In the genomic region with DNA sequence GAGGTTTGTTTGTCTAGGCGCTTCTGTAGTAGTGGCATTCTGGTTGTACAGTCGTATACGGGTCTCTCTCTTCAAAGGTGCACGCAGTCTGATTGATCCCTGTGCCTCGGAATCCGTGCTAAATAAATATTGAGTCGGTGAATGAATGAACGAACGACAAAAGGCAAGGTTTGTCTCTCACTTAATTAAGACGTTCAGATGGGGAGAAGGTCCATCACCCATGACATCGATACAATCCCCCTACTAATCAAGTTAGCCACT, we compare ENCODE assay signal across 8 cellular contexts. TPM values are rescaled to one million over a fixed set of nuclear protein-coding genes. Genes with fewer than 3 reads are reported as not detected.
DNase-seq lines count a peak whose midpoint lies in the region; ATAC-seq, FAIRE-seq and TF ChIP-seq lines count a peak whose summit lies in the region.

No MANE protein-coding gene starts in this region.

- no peak for FAIRE-seq in keratinocyte (lab: Jason Lieb, UNC)

- no peaks in the 10 kb centered on the region for H3K9me1 ChIP-seq in keratinocyte (ENCODE audit: control insufficient read depth, extremely low read depth, insufficient read depth, low read length)

- dilution Hi-C loops in keratinocyte (cut with MboI; ENCODE audit: extremely low pct_ligation_motif_present, low sequenced_read_pairs) = no loop called here

- TF ChIP-seq POLR2A in tibial nerve (IDR thresholded peaks at IDR 0.05) = no peak

- peak overlapping the region; percentile 82 for H3K4me2 ChIP-seq in keratinocyte (ENCODE audit: control insufficient read depth, extremely low read depth, insufficient read depth, low read depth, low read length)

- no peak for ATAC-seq in CD8-positive, alpha-beta T cell
- no peak for ATAC-seq in activated CD8-positive, alpha-beta T cell treated with anti-CD3 and anti-CD28 coated beads for 36 hours

- TF ChIP-seq CTCF in CD8-positive, alpha-beta T cell (IDR thresholded peaks at IDR 0.05) = no peak
- TF ChIP-seq CTCF in HEK293 (tag by site-specific recombination; IDR thresholded peaks at IDR 0.05) (no peak), keratinocyte (optimal IDR thresholded peaks at IDR 0.05 in 1 of 3, IDR thresholded peaks at IDR 0.05 in 1 of 3, conservative IDR thresholded peaks at IDR 0.05 in 1 of 3; ENCODE audit: extremely low read depth in 1 of 3, insufficient read depth in 2 of 3, low read length in 3 of 3) (no peak), tibial nerve (IDR thresholded peaks at IDR 0.05) (no peak)
- TF ChIP-seq CTCF in activated CD8-positive, alpha-beta T cell treated with anti-CD3 and anti-CD28 coated beads for 36 hours (IDR thresholded peaks at IDR 0.05) = no peak

- peaks cover 29% of the 10 kb centered on the region for H3K4me1 ChIP-seq in CD8-positive, alpha-beta T cell (ENCODE audit: insufficient read depth, low read length)
- 0 out of 2 replicates have a peak, but pooled peaks cover 2% of the 10 kb centered on the region for H3K4me1 ChIP-seq in HEK293 (ENCODE audit: control insufficient read depth, insufficient read depth, low read length)
- H3K4me1 ChIP-seq in keratinocyte (ENCODE audit: control insufficient read depth, extremely low read depth, insufficient read depth, low read length) = peaks cover 27% of the 10 kb centered on the region
- H3K4me1 ChIP-seq in tibial nerve = peaks cover 0 to 36% (median 15%) of the 10 kb centered on the region in 4 donors

- TF ChIP-seq EP300 in tibial nerve (IDR thresholded peaks at IDR 0.05) = no peak

- no peaks in the 10 kb centered on the region for H3K36me3 ChIP-seq in CD8-positive, alpha-beta T cell (ENCODE audit: insufficient read depth, low read length)
- H3K36me3 ChIP-seq in HEK293 (ENCODE audit: control insufficient read depth in 2 of 2, insufficient read depth in 1 of 2, low read length in 2 of 2) = no peaks in the 10 kb centered on the region
- no peaks in the 10 kb centered on the region for H3K36me3 ChIP-seq in keratinocyte (ENCODE audit: control insufficient read depth in 2 of 2, extremely low read depth in 1 of 2, insufficient read depth in 2 of 2, low read length in 2 of 2)
- H3K36me3 ChIP-seq in tibial nerve = no peaks in the 10 kb centered on the region

- H3K27ac ChIP-seq in CD8-positive, alpha-beta T cell (ENCODE audit: low read depth, low read length) = peak overlapping the region; percentile 81
- H3K27ac ChIP-seq in HEK293 (ENCODE audit: extremely low read depth, low read depth, low read length) (no peak overlapping the region), keratinocyte (ENCODE audit: control insufficient read depth, insufficient read depth, low read length) (peak overlapping the region; percentile 35), tibial nerve (peak overlapping the region; percentile 26 to 100 (median 100))

- peaks cover 32% of the 10 kb centered on the region for H3K4me1 Mint-ChIP-seq in CD8-positive, alpha-beta T cell (ENCODE audit: low read depth)
- peaks cover 37% of the 10 kb centered on the region for H3K4me1 Mint-ChIP-seq in activated CD8-positive, alpha-beta T cell treated with anti-CD3 and anti-CD28 coated beads for 36 hours (ENCODE audit: low read depth)

- H3K27me3 ChIP-seq in CD8-positive, alpha-beta T cell (ENCODE audit: insufficient read depth, low read length) = no peaks in the 10 kb centered on the region
- H3K27me3 ChIP-seq in keratinocyte (ENCODE audit: control insufficient read depth, extremely low read depth, insufficient read depth, low read length) = no peaks in the 10 kb centered on the region
- H3K27me3 ChIP-seq in tibial nerve = no peaks in the 10 kb centered on the region

- peak overlapping the region; percentile 94 for H3K27ac Mint-ChIP-seq in CD8-positive, alpha-beta T cell
- H3K27ac Mint-ChIP-seq in activated CD8-positive, alpha-beta T cell treated with anti-CD3 and anti-CD28 coated beads for 36 hours = peak overlapping the region; percentile 88

- peak in 1 of 7 experiments; percentile 11 for DNase-seq in CD8-positive, alpha-beta T cell
- peak; percentile 27 for DNase-seq in activated CD8-positive, alpha-beta T cell treated with anti-CD3 and anti-CD28 coated beads for 36 hours
- DNase-seq in keratinocyte (ENCODE audit: low read depth, low spot score) = no peak
- DNase-seq in tibial nerve (ENCODE audit: low spot score in 2 of 2) = no peak
- DNase-seq in inferior parietal cortex (ENCODE audit: extremely low spot score) = no peak
- DNase-seq in HUDEP-2 (lab: John Stamatoyannopoulos, UW; ENCODE audit: unreplicated experiment in 76 of 76) = no peak
- DNase-seq in stimulated activated naive CD4-positive, alpha-beta T cell treated with Interleukin-2 at 50 U/mL for 16 hours (lab: John Stamatoyannopoulos, UW) = no peak

- H3K9me3 Mint-ChIP-seq in CD8-positive, alpha-beta T cell = no peaks in the 10 kb centered on the region
- no peaks in the 10 kb centered on the region for H3K9me3 Mint-ChIP-seq in activated CD8-positive, alpha-beta T cell treated with anti-CD3 and anti-CD28 coated beads for 36 hours

- CTCF ChIA-PET in CD8-positive, alpha-beta T cell (lab: Charles Lee) = no interaction called here
- CTCF ChIA-PET in HEK293 (lab: Yijun Ruan, JAX) = no interaction called here
- CTCF ChIA-PET in activated CD8-positive, alpha-beta T cell treated with anti-CD3 and anti-CD28 coated beads for 36 hours (lab: Charles Lee) = no interaction called here

- H2AFZ ChIP-seq in keratinocyte (ENCODE audit: control insufficient read depth, low read length) = peak overlapping the region; percentile 72

- WGBS in tibial nerve, 2 donors = 1 to 2% methylated on average over 11 of the region's 11 CpGs

- peak overlapping the region; percentile 89 for H3K4me3 Mint-ChIP-seq in CD8-positive, alpha-beta T cell
- H3K4me3 Mint-ChIP-seq in activated CD8-positive, alpha-beta T cell treated with anti-CD3 and anti-CD28 coated beads for 36 hours = peak overlapping the region; percentile 80

- H3K9ac ChIP-seq in keratinocyte (ENCODE audit: control insufficient read depth, extremely low read depth, insufficient read depth, low read length) = peak overlapping the region; percentile 91

- intact Hi-C loops in CD8-positive, alpha-beta T cell (cut with DNase I, micrococcal nuclease) = loop anchor here (2.0 to 10.0 kb wide), 8 partner anchors 17 to 1668 kb away; partner anchors contain the start of genes ERGIC1 (in 1 of the 2), FBXW11 (in 1 of the 2), NPM1 (in 1 of the 2) and UBTD2 (in 1 of the 2)
- intact Hi-C loops in activated CD8-positive, alpha-beta T cell treated with anti-CD3 and anti-CD28 coated beads for 36 hours (cut with micrococcal nuclease) = loop anchor here (5.0 kb wide), 1 partner anchor 87 kb away; the partner anchor contains the start of gene BNIP1

- H3K9me3 ChIP-seq in CD8-positive, alpha-beta T cell (ENCODE audit: low read length) = no peaks in the 10 kb centered on the region
- H3K9me3 ChIP-seq in HEK293 (ENCODE audit: control insufficient read depth, insufficient read depth, low read depth, low read length) = no peaks in the 10 kb centered on the region
- H3K9me3 ChIP-seq in keratinocyte (ENCODE audit: control insufficient read depth, low read depth, low read length) = no peaks in the 10 kb centered on the region
- no peaks in the 10 kb centered on the region for H3K9me3 ChIP-seq in tibial nerve

- H4K20me1 ChIP-seq in keratinocyte (ENCODE audit: control insufficient read depth, extremely low read depth, insufficient read depth, low read length) = no peaks in the 10 kb centered on the region

- H3K27me3 Mint-ChIP-seq in CD8-positive, alpha-beta T cell (ENCODE audit: low read depth) = peaks cover 5% of the 10 kb centered on the region
- H3K27me3 Mint-ChIP-seq in activated CD8-positive, alpha-beta T cell treated with anti-CD3 and anti-CD28 coated beads for 36 hours = no peaks in the 10 kb centered on the region

- peaks cover 3% of the 10 kb centered on the region for H3K79me2 ChIP-seq in keratinocyte (ENCODE audit: control insufficient read depth, insufficient read depth, low read length)

- H3K4me3 ChIP-seq in CD8-positive, alpha-beta T cell (ENCODE audit: low read depth, low read length) = peak overlapping the region; percentile 99
- H3K4me3 ChIP-seq in HEK293 (ENCODE audit: low read depth, low read length) (peak overlapping the region; percentile 57), keratinocyte (ENCODE audit: control insufficient read depth in 2 of 3, extremely low read depth in 1 of 3, insufficient read depth in 2 of 3, low read depth in 1 of 3, low read length in 3 of 3) (peak overlapping the region; percentile 65 to 91 (median 78)), tibial nerve (peak overlapping the region; percentile 71 to 99 (median 90))

- POLR2A ChIA-PET in CD8-positive, alpha-beta T cell (lab: Charles Lee) = interaction anchor here (1.6 to 2.5 kb wide), 2 partner anchors 20 to 71 kb away, joined by 5 to 13 read pairs; no protein-coding TSS in a partner anchor
- POLR2A ChIA-PET in HEK293 (lab: Yijun Ruan, JAX) = no interaction called here
- POLR2A ChIA-PET in activated CD8-positive, alpha-beta T cell treated with anti-CD3 and anti-CD28 coated beads for 36 hours (lab: Charles Lee) = interaction anchor here (1.1 kb wide), 1 partner anchor 84 kb away, joined by 3 read pairs; no protein-coding TSS in a partner anchor

- peaks cover 11% of the 10 kb centered on the region for H3K36me3 Mint-ChIP-seq in CD8-positive, alpha-beta T cell
- peaks cover 2% of the 10 kb centered on the region for H3K36me3 Mint-ChIP-seq in activated CD8-positive, alpha-beta T cell treated with anti-CD3 and anti-CD28 coated beads for 36 hours (ENCODE audit: low read depth)

TF ChIP-seq in HEK293, 187 proteins besides CTCF, POLR2A, EP300 and RAD21 (continues in another document):
- TF ChIP-seq OSR2 (tag by site-specific recombination; IDR thresholded peaks at IDR 0.05) (peak; percentile 44; the same call in 1 of the 2 replicates), ZNF560 (tag by site-specific recombination; IDR thresholded peaks at IDR 0.05; ENCODE audit: borderline replicate concordance) (no peak), ZNF335 (tag by site-specific recombination; conservative IDR thresholded peaks at IDR 0.05) (peak; percentile 74), ZNF2 (tag by site-specific recombination; IDR thresholded peaks at IDR 0.05) (no peak)

RNA-seq across cellular contexts. Expression of gene CREBRF, which starts 0.5 kb away (rescaled TPM):
- total RNA-seq in CD8-positive, alpha-beta T cell = 10 to 100 TPM; 91.1 to 92.9 TPM
- 10 to 100 TPM in 1 of 2 experiments, 1 to 10 TPM in 1; 9.3 to 10.2 TPM for total RNA-seq in activated CD8-positive, alpha-beta T cell treated with anti-CD3 and anti-CD28 coated beads for 36 hours
- 1.8 to 5.0 TPM (median 4.1 TPM) in 3 replicates for polyA plus RNA-seq in keratinocyte
- polyA plus RNA-seq in keratinocyte (2011; ENCODE audit: low read depth) = 19.5 TPM
- polyA plus RNA-seq in keratinocyte (2011; cell fraction: cytosol; rRNA removed) = 1.5 and 2.3 TPM in 2 replicates
- polyA plus RNA-seq in keratinocyte (2011; cell fraction: nucleus; rRNA removed) = 7.1 and 8.1 TPM in 2 replicates
- polyA plus RNA-seq in keratinocyte (2012; ENCODE audit: low replicate concordance) = 1.6 and 10.2 TPM in 2 replicates
- polyA minus RNA-seq in keratinocyte = 5.5 to 15.1 TPM (median 8.2 TPM) in 3 replicates
- polyA minus RNA-seq in keratinocyte (2011; cell fraction: cytosol; rRNA and poly(A)+ RNA removed) = 1.5 TPM
- polyA minus RNA-seq in keratinocyte (2011; cell fraction: nucleus; rRNA and poly(A)+ RNA removed) = 9.3 and 19.5 TPM in 2 replicates
- 10 to 100 TPM; 31.2 to 46.3 (median 40.5) TPM for total RNA-seq in tibial nerve
